ENCODE assay signal across 20 cellular contexts in the genomic region with DNA sequence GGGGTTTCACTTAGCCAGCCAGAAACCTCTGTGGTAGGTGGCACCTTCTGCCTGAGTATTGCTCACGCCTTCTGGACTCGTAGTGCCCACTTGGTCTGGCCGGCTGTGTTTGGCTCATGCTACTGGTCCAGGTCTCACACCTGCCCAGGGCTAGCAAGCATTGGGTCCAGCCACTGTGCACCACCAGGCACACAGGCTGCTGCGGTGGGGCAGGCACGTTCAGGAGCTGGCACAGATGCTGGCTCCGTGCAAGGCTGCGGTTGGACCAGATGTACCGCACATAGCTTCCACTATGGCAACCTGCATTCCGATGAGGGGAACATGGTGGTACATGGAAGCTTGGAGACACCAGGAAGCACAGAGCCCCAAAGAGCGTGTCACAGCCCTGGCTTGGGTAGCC. TPM values are rescaled to one million over a fixed set of nuclear protein-coding genes. Genes with fewer than 3 reads are reported as not detected.
DNase-seq lines count a peak whose midpoint lies in the region; ATAC-seq, FAIRE-seq and TF ChIP-seq lines count a peak whose summit lies in the region.
"Had no signal": no experiment of that assay in that cellular context is flagged by ENCODE, and none has a peak within 500 bp of the region (broad histone marks: within the 10 kb centered on the region; RNA-seq: fewer than 3 reads in every experiment).

No MANE protein-coding gene starts in this region.

- H4K5ac ChIP-seq in H1 (ENCODE audit: insufficient read length, low read depth, low read length), result no peak overlapping the region

- WGBS in H1 (ENCODE audit: extremely low coverage in 1 of 2, insufficient coverage in 1 of 2, insufficient read length in 1 of 2, insufficient replicate concordance in 2 of 2, low coverage in 1 of 2, low lambda C conversion rate in 2 of 2, missing lambda C conversion rate in 1 of 2), 2 experiments, result 97% methylated on average over 10 of the region's 10 CpGs; no CpG with 5 or more reads in 1 of the 2 experiments

- no peak overlapping the region for H3K9ac ChIP-seq in H1 (replicated peaks in 1 of 4; ENCODE audit: extremely low read depth in 1 of 4, low read depth in 3 of 4, low read length in 3 of 4)
- H3K9ac ChIP-seq: BLaER1 treated with 17β-estradiol and CSF1 and Interleukin-3, amounts not matched to agents 10 nM and 100 nM had no signal

- no peak overlapping the region for H2AFZ ChIP-seq in H1 (ENCODE audit: low read length)

- CTCF ChIA-PET in H1 (lab: Charles Lee; ENCODE audit: partially characterized antibody), result interaction anchor here (0.9 to 1.1 kb wide), 2 partner anchors 286 to 768 kb away, joined by 3 read pairs; no protein-coding TSS in a partner anchor

- no peak for TF ChIP-seq EP300 in H1 (IDR thresholded peaks at IDR 0.05; ENCODE audit: borderline replicate concordance in 1 of 2, low read depth in 2 of 2, low read length in 2 of 2)

- no peak overlapping the region for H2BK5ac ChIP-seq in H1 (ENCODE audit: low read depth, low read length)

- no peak overlapping the region for H4K91ac ChIP-seq in H1 (replicated peaks; ENCODE audit: insufficient read length, low read length)

- H3K14ac ChIP-seq in H1 (ENCODE audit: insufficient read length), result no peak overlapping the region

- H3K4me3 ChIP-seq in H1 (ENCODE audit: extremely low read depth in 1 of 4, insufficient read depth in 2 of 4, low read depth in 3 of 4, low read length in 4 of 4) (no peak overlapping the region), upper lobe of right lung (no peak overlapping the region)
- H3K4me3 ChIP-seq: A549; BLaER1 treated with 17β-estradiol and CSF1 and Interleukin-3, amounts not matched to agents 10 nM and 100 nM had no signal

- H2BK12ac ChIP-seq in H1 (ENCODE audit: low read depth, low read length), result no peak overlapping the region

- DNase-seq in HTR-8/SVneo (ENCODE audit: insufficient read length, low spot score), result no peak
- no peak for DNase-seq in H1 (ENCODE audit: low read depth in 1 of 2, low spot score in 2 of 2)
- DNase-seq in upper lobe of right lung, result no peak
- DNase-seq in NCI-H1694 treated with DMSO at 0.1 percent for 48 hours (lab: John Stamatoyannopoulos, UW), result no peak
- DNase-seq: AML-193; Caco-2; Calu3; CD4-positive, alpha-beta T cell; CD8-positive, alpha-beta T cell; DMS79 treated with DMSO at 0.1 percent for 48 hours; GF-D8 had no signal

- H3K9me3 ChIP-seq in H1 (ENCODE audit: insufficient read depth in 2 of 2, low read depth in 1 of 2, low read length in 1 of 2), result peaks cover 11 to 12% of the 10 kb centered on the region in 2 experiments
- no peaks in the 10 kb centered on the region for H3K9me3 ChIP-seq in upper lobe of right lung
- H3K9me3 ChIP-seq: A549 had no signal

- H3K27ac ChIP-seq in H1 (ENCODE audit: low read depth, low read length) (no peak overlapping the region), upper lobe of right lung (no peak overlapping the region)
- H3K27ac ChIP-seq: 22Rv1; A549; BLaER1 treated with 17β-estradiol and CSF1 and Interleukin-3, amounts not matched to agents 10 nM and 100 nM; C4-2B had no signal

- intact Hi-C loops in upper lobe of right lung (cut with DNase I), result no loop called here

- no peaks in the 10 kb centered on the region for H3K79me1 ChIP-seq in H1 (ENCODE audit: low read depth, low read length)

- peaks cover 0 to 7% (median 0%) of the 10 kb centered on the region in 4 experiments; a peak in 2 of 7 replicates for H3K4me1 ChIP-seq in H1 (replicated peaks in 1 of 4; ENCODE audit: control insufficient read depth in 3 of 4, insufficient read depth in 4 of 4, low read length in 3 of 4)
- H3K4me1 ChIP-seq in upper lobe of right lung, result no peaks in the 10 kb centered on the region
- H3K4me1 ChIP-seq: A549, Caco-2 had no signal

- no peak overlapping the region for H3K23ac ChIP-seq in H1 (ENCODE audit: insufficient read length)

- POLR2A ChIA-PET in H1 (lab: Charles Lee; ENCODE audit: partially characterized antibody), result no interaction called here

- no peak overlapping the region for H3K18ac ChIP-seq in H1 (ENCODE audit: extremely low read depth, low read length)

- no peak for TF ChIP-seq POLR2A in H1 (IDR thresholded peaks at IDR 0.05; ENCODE audit: control extremely low read depth in 1 of 2, low read depth in 2 of 2, low read length in 2 of 2)

- no peaks in the 10 kb centered on the region for H4K20me1 ChIP-seq in H1 (replicated peaks in 1 of 2; ENCODE audit: control insufficient read depth in 1 of 2, insufficient read depth in 2 of 2, low read length in 2 of 2)
- H4K20me1 ChIP-seq: BLaER1 treated with 17β-estradiol and CSF1 and Interleukin-3, amounts not matched to agents 10 nM and 100 nM had no signal

- FAIRE-seq in HTR-8/SVneo (lab: Jason Lieb, UNC) (peak; percentile 82), H1 (lab: Jason Lieb, UNC) (no peak)
- FAIRE-seq: A549, D721Med, G401.6, GM12891, GM19239 had no signal

- no peak overlapping the region for H2BK20ac ChIP-seq in H1 (ENCODE audit: low read length)

- no peak overlapping the region for H3K4ac ChIP-seq in H1 (replicated peaks; ENCODE audit: insufficient read length, low read depth, low read length)

- H3K23me2 ChIP-seq in H1 (ENCODE audit: low read depth, low read length), result no peaks in the 10 kb centered on the region

- no peak for TF ChIP-seq RAD21 in H1 (IDR thresholded peaks at IDR 0.05 in 1 of 2, conservative IDR thresholded peaks at IDR 0.05 in 1 of 2; ENCODE audit: low read depth in 2 of 2, low read length in 2 of 2)

- H2AK5ac ChIP-seq in H1 (ENCODE audit: low read depth, low read length), result no peak overlapping the region

- H3K36me3 ChIP-seq in H1 (ENCODE audit: control insufficient read depth in 2 of 4, insufficient read depth in 4 of 4, low read length in 3 of 4) (no peaks in the 10 kb centered on the region), upper lobe of right lung (no peaks in the 10 kb centered on the region)

- 0 out of 2 replicates have a peak overlapping the region, but pooled peaks have one; percentile 35 for H4K8ac ChIP-seq in H1 (ENCODE audit: extremely low read depth, insufficient read depth, low read length)

- ATAC-seq in upper lobe of right lung (peak; percentile 21), HG03196 (IDR thresholded peaks at IDR 0.05; ENCODE audit: unreplicated experiment) (no peak)
- ATAC-seq: A549; CD8-positive, alpha-beta T cell had no signal

- no peak overlapping the region for H2BK120ac ChIP-seq in H1 (replicated peaks; ENCODE audit: low read depth, low read length)

- H3K4me2 ChIP-seq in H1 (ENCODE audit: insufficient read depth in 1 of 2, low read depth in 2 of 2, low read length in 2 of 2), result no peak overlapping the region
- H3K4me2 ChIP-seq: A549; BLaER1 treated with 17β-estradiol and CSF1 and Interleukin-3, amounts not matched to agents 10 nM and 100 nM had no signal

- TF ChIP-seq CTCF in H1 (IDR thresholded peaks at IDR 0.05; ENCODE audit: control extremely low read depth in 1 of 3, insufficient read depth in 1 of 3, low read depth in 1 of 3, low read length in 3 of 3), result no peak
- no peak for TF ChIP-seq CTCF in upper lobe of right lung (IDR thresholded peaks at IDR 0.05)

- no peak overlapping the region for H3K56ac ChIP-seq in H1 (replicated peaks; ENCODE audit: insufficient read length, low read depth, low read length)

- H3K79me2 ChIP-seq in H1 (ENCODE audit: control insufficient read depth in 1 of 2, insufficient read depth in 2 of 2, low read length in 2 of 2), result no peaks in the 10 kb centered on the region

- H3K27me3 ChIP-seq in H1 (replicated peaks in 1 of 4; ENCODE audit: control insufficient read depth in 3 of 4, extremely low read depth in 1 of 4, insufficient read depth in 3 of 4, low read length in 3 of 4) (no peaks in the 10 kb centered on the region), upper lobe of right lung (no peaks in the 10 kb centered on the region)
- H3K27me3 ChIP-seq: BLaER1 treated with 17β-estradiol and CSF1 and Interleukin-3, amounts not matched to agents 10 nM and 100 nM had no signal

- H2BK15ac ChIP-seq in H1 (ENCODE audit: low read length), result 0 out of 2 replicates have a peak overlapping the region, but pooled peaks have one; percentile 16

TF ChIP-seq in H1, 55 proteins besides CTCF, POLR2A, EP300 and RAD21 (continues in another document):
- no peak for TF ChIP-seq JUND (IDR thresholded peaks at IDR 0.05; ENCODE audit: low read length)
- no peak for TF ChIP-seq NANOG (IDR thresholded peaks at IDR 0.05; ENCODE audit: insufficient read depth, low read depth, low read length, poor library complexity, severe bottlenecking)
- TF ChIP-seq TBP (IDR thresholded peaks at IDR 0.05; ENCODE audit: low read depth, low read length), result no peak
- no peak for TF ChIP-seq CEBPB (IDR thresholded peaks at IDR 0.05; ENCODE audit: low read depth, low read length)
- TF ChIP-seq SUZ12 (IDR thresholded peaks at IDR 0.05; ENCODE audit: low read length), result no peak
- TF ChIP-seq NRF1 (IDR thresholded peaks at IDR 0.05; ENCODE audit: low read depth, low read length), result no peak
- no peak for TF ChIP-seq PHF8 (conservative IDR thresholded peaks at IDR 0.05; ENCODE audit: low read depth, low read length)
- no peak for TF ChIP-seq CHD1 (IDR thresholded peaks at IDR 0.05; ENCODE audit: low read depth, low read length)
- TF ChIP-seq SRF (IDR thresholded peaks at IDR 0.05; ENCODE audit: low read depth, low read length), result no peak
- TF ChIP-seq SP2 (IDR thresholded peaks at IDR 0.05; ENCODE audit: low read length), result no peak

RNA-seq across cellular contexts. Expression of a gene that starts 34.8 kb away (rescaled TPM):
- total RNA-seq in H1 (2021; fragmentation: NEBNext Ultra II Directional; extraction: Animal tissue kit (Norgen Biotek cat#: 25700)), result 11.5 and 11.9 TPM in 2 replicates
- 0.86 and 1.1 TPM in 2 replicates for polyA plus RNA-seq in H1 (2011; rRNA removed)
- polyA plus RNA-seq in H1 (2011; cell fraction: cytosol; rRNA removed), result 1.3 TPM
- polyA plus RNA-seq in H1 (2011; cell fraction: nucleus; rRNA removed), result 2.2 TPM
- 0.84 to 2.2 TPM (median 1.1 TPM) in 4 replicates for polyA plus RNA-seq in H1 (2012, experiment 1 of 2)
- polyA plus RNA-seq in H1 (2012, experiment 2 of 2), result 0.13 TPM
- polyA plus RNA-seq in H1 (2013, experiment 1 of 2), result 4.6 TPM
- polyA plus RNA-seq in H1 (2013, experiment 2 of 2), result 4.0 TPM
- polyA minus RNA-seq in H1 (2011; rRNA and poly(A)+ RNA removed), result 12.2 and 15.9 TPM in 2 replicates
- polyA minus RNA-seq in H1 (2011; cell fraction: cytosol; rRNA and poly(A)+ RNA removed), result 5.9 TPM
- polyA minus RNA-seq in H1 (2011; cell fraction: nucleus; rRNA and poly(A)+ RNA removed), result 19.7 TPM
- 30.8 TPM for total RNA-seq in upper lobe of right lung

RNA-seq across cellular contexts. Expression of a gene that starts 36.5 kb away (rescaled TPM):
- 44.9 and 52.2 TPM in 2 replicates for total RNA-seq in H1 (2021; fragmentation: NEBNext Ultra II Directional; extraction: Animal tissue kit (Norgen Biotek cat#: 25700))
- polyA plus RNA-seq in H1 (2011; rRNA removed), result 27.7 and 49.2 TPM in 2 replicates
- 35.2 TPM for polyA plus RNA-seq in H1 (2011; cell fraction: cytosol; rRNA removed)
- 26.5 TPM for polyA plus RNA-seq in H1 (2011; cell fraction: nucleus; rRNA removed)
- polyA plus RNA-seq in H1 (2012, experiment 1 of 2), result 30.4 to 47.2 TPM (median 35.5 TPM) in 4 replicates
- polyA plus RNA-seq in H1 (2012, experiment 2 of 2), result 3.4 TPM
- polyA plus RNA-seq in H1 (2013, experiment 1 of 2), result 64.9 TPM
- polyA plus RNA-seq in H1 (2013, experiment 2 of 2), result 69.2 TPM
- 51.9 and 52.4 TPM in 2 replicates for polyA minus RNA-seq in H1 (2011; rRNA and poly(A)+ RNA removed)
- polyA minus RNA-seq in H1 (2011; cell fraction: cytosol; rRNA and poly(A)+ RNA removed), result 18.6 TPM
- 63.7 TPM for polyA minus RNA-seq in H1 (2011; cell fraction: nucleus; rRNA and poly(A)+ RNA removed)
- 18.3 TPM for total RNA-seq in upper lobe of right lung
